Comparison of ENCODE assay signal across 1 cellular context in the genomic region with DNA sequence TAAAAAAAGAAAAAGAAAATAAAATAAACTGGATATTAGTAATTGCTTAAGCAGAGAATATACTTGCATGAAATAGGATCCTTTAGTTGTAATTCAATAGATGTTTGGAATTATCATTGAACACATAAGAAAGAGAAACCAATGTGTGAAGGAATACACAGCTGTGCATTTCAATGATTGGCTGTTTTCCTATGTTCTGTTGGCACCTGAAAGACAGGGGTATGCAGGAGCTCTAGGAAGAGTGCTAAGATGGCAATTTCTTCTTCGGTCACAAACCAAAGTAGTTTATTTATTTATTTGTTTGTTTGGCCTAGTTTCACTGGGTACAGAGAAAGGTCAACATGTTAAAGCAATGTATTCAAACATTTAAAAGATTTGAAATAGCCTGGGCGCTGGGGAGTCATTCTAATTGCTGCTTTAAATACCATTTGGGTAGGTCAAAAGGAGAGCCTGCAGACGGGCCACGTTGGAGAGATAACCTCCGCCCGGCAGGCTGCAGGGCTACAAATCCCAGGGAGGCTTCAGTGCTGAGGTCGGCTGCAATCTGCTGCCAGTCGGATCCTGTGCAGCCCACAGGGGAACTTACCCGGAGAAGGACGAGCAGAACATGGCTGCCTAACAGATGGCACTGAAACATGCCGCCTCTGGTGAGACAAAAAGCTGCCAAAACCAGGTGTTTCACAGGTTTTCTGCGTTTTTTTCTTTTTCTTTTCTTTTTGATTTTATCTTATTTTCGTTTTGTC.
TF ChIP-seq lines count a peak whose summit lies in the region.

No MANE protein-coding gene starts in this region.

TF ChIP-seq in SK-N-SH, 30 proteins besides CTCF, POLR2A, EP300 and RAD21 (continued from another document):
- TF ChIP-seq, protein P1, sequence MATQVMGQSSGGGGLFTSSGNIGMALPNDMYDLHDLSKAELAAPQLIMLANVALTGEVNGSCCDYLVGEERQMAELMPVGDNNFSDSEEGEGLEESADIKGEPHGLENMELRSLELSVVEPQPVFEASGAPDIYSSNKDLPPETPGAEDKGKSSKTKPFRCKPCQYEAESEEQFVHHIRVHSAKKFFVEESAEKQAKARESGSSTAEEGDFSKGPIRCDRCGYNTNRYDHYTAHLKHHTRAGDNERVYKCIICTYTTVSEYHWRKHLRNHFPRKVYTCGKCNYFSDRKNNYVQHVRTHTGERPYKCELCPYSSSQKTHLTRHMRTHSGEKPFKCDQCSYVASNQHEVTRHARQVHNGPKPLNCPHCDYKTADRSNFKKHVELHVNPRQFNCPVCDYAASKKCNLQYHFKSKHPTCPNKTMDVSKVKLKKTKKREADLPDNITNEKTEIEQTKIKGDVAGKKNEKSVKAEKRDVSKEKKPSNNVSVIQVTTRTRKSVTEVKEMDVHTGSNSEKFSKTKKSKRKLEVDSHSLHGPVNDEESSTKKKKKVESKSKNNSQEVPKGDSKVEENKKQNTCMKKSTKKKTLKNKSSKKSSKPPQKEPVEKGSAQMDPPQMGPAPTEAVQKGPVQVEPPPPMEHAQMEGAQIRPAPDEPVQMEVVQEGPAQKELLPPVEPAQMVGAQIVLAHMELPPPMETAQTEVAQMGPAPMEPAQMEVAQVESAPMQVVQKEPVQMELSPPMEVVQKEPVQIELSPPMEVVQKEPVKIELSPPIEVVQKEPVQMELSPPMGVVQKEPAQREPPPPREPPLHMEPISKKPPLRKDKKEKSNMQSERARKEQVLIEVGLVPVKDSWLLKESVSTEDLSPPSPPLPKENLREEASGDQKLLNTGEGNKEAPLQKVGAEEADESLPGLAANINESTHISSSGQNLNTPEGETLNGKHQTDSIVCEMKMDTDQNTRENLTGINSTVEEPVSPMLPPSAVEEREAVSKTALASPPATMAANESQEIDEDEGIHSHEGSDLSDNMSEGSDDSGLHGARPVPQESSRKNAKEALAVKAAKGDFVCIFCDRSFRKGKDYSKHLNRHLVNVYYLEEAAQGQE (IDR thresholded peaks at IDR 0.05; ENCODE audit: low read depth, low read length), result no peak
- TF ChIP-seq NFIC (IDR thresholded peaks at IDR 0.05; ENCODE audit: borderline replicate concordance) (no peak), RCOR1 (IDR thresholded peaks at IDR 0.05; ENCODE audit: low read length) (no peak), MEF2A (IDR thresholded peaks at IDR 0.05; ENCODE audit: borderline replicate concordance, low read depth) (no peak), SMC3 (IDR thresholded peaks at IDR 0.05; ENCODE audit: low read depth, low read length) (no peak), TEAD4 (IDR thresholded peaks at IDR 0.05; ENCODE audit: borderline replicate concordance, insufficient read depth) (no peak), RXRA (IDR thresholded peaks at IDR 0.05; ENCODE audit: borderline replicate concordance, low read depth) (no peak), MXI1 (IDR thresholded peaks at IDR 0.05; ENCODE audit: low read depth, low read length) (no peak), FOXJ3 (CRISPR knock-in tag; IDR thresholded peaks at IDR 0.05) (no peak), GATA2 (CRISPR knock-in tag; IDR thresholded peaks at IDR 0.05) (no peak), TCF12 (IDR thresholded peaks at IDR 0.05) (no peak), ELF1 (IDR thresholded peaks at IDR 0.05) (no peak), SIN3A (IDR thresholded peaks at IDR 0.05; ENCODE audit: borderline replicate concordance, low read depth, low read length) (no peak), NRF1 (IDR thresholded peaks at IDR 0.05; ENCODE audit: low read depth, low read length) (no peak)
- TF ChIP-seq, protein P2, sequence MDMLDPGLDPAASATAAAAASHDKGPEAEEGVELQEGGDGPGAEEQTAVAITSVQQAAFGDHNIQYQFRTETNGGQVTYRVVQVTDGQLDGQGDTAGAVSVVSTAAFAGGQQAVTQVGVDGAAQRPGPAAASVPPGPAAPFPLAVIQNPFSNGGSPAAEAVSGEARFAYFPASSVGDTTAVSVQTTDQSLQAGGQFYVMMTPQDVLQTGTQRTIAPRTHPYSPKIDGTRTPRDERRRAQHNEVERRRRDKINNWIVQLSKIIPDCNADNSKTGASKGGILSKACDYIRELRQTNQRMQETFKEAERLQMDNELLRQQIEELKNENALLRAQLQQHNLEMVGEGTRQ (IDR thresholded peaks at IDR 0.05; ENCODE audit: borderline replicate concordance, low read depth, low read length), result no peak
- TF ChIP-seq, protein P3, sequence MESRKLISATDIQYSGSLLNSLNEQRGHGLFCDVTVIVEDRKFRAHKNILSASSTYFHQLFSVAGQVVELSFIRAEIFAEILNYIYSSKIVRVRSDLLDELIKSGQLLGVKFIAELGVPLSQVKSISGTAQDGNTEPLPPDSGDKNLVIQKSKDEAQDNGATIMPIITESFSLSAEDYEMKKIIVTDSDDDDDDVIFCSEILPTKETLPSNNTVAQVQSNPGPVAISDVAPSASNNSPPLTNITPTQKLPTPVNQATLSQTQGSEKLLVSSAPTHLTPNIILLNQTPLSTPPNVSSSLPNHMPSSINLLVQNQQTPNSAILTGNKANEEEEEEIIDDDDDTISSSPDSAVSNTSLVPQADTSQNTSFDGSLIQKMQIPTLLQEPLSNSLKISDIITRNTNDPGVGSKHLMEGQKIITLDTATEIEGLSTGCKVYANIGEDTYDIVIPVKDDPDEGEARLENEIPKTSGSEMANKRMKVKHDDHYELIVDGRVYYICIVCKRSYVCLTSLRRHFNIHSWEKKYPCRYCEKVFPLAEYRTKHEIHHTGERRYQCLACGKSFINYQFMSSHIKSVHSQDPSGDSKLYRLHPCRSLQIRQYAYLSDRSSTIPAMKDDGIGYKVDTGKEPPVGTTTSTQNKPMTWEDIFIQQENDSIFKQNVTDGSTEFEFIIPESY (IDR thresholded peaks at IDR 0.05; ENCODE audit: borderline replicate concordance, low read depth), result no peak
- TF ChIP-seq, protein P4, sequence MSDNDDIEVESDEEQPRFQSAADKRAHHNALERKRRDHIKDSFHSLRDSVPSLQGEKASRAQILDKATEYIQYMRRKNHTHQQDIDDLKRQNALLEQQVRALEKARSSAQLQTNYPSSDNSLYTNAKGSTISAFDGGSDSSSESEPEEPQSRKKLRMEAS (IDR thresholded peaks at IDR 0.05; ENCODE audit: low read depth), result no peak
- TF ChIP-seq, protein P5, sequence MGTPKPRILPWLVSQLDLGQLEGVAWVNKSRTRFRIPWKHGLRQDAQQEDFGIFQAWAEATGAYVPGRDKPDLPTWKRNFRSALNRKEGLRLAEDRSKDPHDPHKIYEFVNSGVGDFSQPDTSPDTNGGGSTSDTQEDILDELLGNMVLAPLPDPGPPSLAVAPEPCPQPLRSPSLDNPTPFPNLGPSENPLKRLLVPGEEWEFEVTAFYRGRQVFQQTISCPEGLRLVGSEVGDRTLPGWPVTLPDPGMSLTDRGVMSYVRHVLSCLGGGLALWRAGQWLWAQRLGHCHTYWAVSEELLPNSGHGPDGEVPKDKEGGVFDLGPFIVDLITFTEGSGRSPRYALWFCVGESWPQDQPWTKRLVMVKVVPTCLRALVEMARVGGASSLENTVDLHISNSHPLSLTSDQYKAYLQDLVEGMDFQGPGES (IDR thresholded peaks at IDR 0.05; ENCODE audit: low read depth, low read length), result no peak
